Comparison of ENCODE assay signal across 15 cellular contexts in the genomic region with DNA sequence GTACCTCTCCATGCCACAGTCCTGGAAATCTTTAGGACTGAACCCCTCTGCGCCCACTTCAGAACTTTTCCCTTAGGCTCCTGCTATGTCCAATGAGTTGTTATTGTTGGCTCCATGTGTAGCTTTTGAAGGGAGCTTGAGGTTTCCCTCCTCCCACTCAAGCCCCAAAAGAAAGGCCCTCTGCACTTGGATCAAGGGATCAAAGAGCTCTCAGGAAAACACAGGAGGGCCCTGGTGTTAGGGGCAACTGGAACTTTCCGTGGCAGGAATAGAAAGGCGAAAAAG.
A peak's percentile ranks its signal among the peaks of the same experiment; 100 is the strongest.
DNase-seq lines count a peak whose midpoint lies in the region; ATAC-seq and TF ChIP-seq lines count a peak whose summit lies in the region.
"Had no signal": no experiment of that assay in that cellular context is flagged by ENCODE, and none has a peak within 500 bp of the region (broad histone marks: within the 10 kb centered on the region; RNA-seq: fewer than 3 reads in every experiment).

No MANE protein-coding gene starts in this region.

- no peak overlapping the region for H3K4me3 ChIP-seq in astrocyte of the spinal cord (ENCODE audit: low read depth, low read length)
- H3K4me3 ChIP-seq in gastroesophageal sphincter, result no peak overlapping the region
- no peak overlapping the region for H3K4me3 ChIP-seq in osteoblast (ENCODE audit: insufficient read depth, low read length)
- no peak overlapping the region for H3K4me3 ChIP-seq in upper lobe of left lung

- no peak for TF ChIP-seq POLR2A in gastroesophageal sphincter (IDR thresholded peaks at IDR 0.05)
- TF ChIP-seq POLR2A in upper lobe of left lung (IDR thresholded peaks at IDR 0.05), result no peak

- WGBS in gastroesophageal sphincter (ENCODE audit: low coverage in 1 of 2), 2 donors, result 76 to 89% methylated on average over 3 of the region's 3 CpGs
- WGBS in upper lobe of left lung, 2 donors, result 72 to 86% methylated on average over 3 of the region's 3 CpGs

- H3K36me3 ChIP-seq in gastroesophageal sphincter, result no peaks in the 10 kb centered on the region
- H3K36me3 ChIP-seq in osteoblast (ENCODE audit: insufficient read depth, low read length), result no peaks in the 10 kb centered on the region
- H3K36me3 ChIP-seq in upper lobe of left lung, result no peaks in the 10 kb centered on the region

- H3K27me3 ChIP-seq in gastroesophageal sphincter (no peaks in the 10 kb centered on the region), osteoblast (ENCODE audit: insufficient read depth, low read length) (no peaks in the 10 kb centered on the region), upper lobe of left lung (no peaks in the 10 kb centered on the region)

- ATAC-seq in gastroesophageal sphincter (no peak), upper lobe of left lung (ENCODE audit: low FRiP score in 2 of 2) (peak in 1 of 2 donors; percentile 3)

- H3K27ac ChIP-seq in gastroesophageal sphincter (peak overlapping the region; percentile 26 to 74 (median 63)), osteoblast (ENCODE audit: low read depth, low read length) (no peak overlapping the region), upper lobe of left lung (peak overlapping the region; percentile 54 to 74 (median 59))
- H3K27ac ChIP-seq: RWPE1, VCaP had no signal

- H3K9me3 ChIP-seq in gastroesophageal sphincter, result no peaks in the 10 kb centered on the region
- H3K9me3 ChIP-seq in osteoblast (ENCODE audit: low read depth, low read length), result no peaks in the 10 kb centered on the region
- no peaks in the 10 kb centered on the region for H3K9me3 ChIP-seq in upper lobe of left lung

- TF ChIP-seq CTCF in astrocyte of the spinal cord (IDR thresholded peaks at IDR 0.05; ENCODE audit: low read depth, low read length), result no peak
- TF ChIP-seq CTCF in gastroesophageal sphincter (IDR thresholded peaks at IDR 0.05), result no peak
- no peak for TF ChIP-seq CTCF in osteoblast (IDR thresholded peaks at IDR 0.05; ENCODE audit: extremely low read depth, low read depth, low read length)
- no peak for TF ChIP-seq CTCF in upper lobe of left lung (IDR thresholded peaks at IDR 0.05)

- H3K4me1 ChIP-seq in gastroesophageal sphincter (peaks cover 7 to 46% (median 13%) of the 10 kb centered on the region in 3 donors), osteoblast (ENCODE audit: insufficient read depth, low read length) (peaks cover 22% of the 10 kb centered on the region), upper lobe of left lung (peaks cover 0 to 10% (median 3%) of the 10 kb centered on the region in 4 donors)

- in situ Hi-C loops in astrocyte of the spinal cord (cut with HindIII; ENCODE audit: low sequenced_read_pairs), result no loop called here

- peak overlapping the region; percentile 19 for H3K4me2 ChIP-seq in osteoblast (ENCODE audit: insufficient read depth, low read length)

- no peak overlapping the region for H2AFZ ChIP-seq in osteoblast (ENCODE audit: low read length)

- TF ChIP-seq EP300 in gastroesophageal sphincter (IDR thresholded peaks at IDR 0.05) (no peak), upper lobe of left lung (IDR thresholded peaks at IDR 0.05) (no peak)

- H4K20me1 ChIP-seq in osteoblast (ENCODE audit: insufficient read depth, low read length), result peaks cover 3% of the 10 kb centered on the region

- no peaks in the 10 kb centered on the region for H3K79me2 ChIP-seq in osteoblast (ENCODE audit: insufficient read depth, low read length)

- DNase-seq in astrocyte of the spinal cord (ENCODE audit: low read depth, low spot score) (peak; percentile 35), osteoblast (ENCODE audit: insufficient read length, low spot score, missing footprints) (peak; percentile 49), upper lobe of left lung (no peak), islet precursor cell (no peak), T-helper 9 cell (no peak), ureter (ENCODE audit: low spot score) (no peak), HK-2 (ENCODE audit: unreplicated experiment) (no peak)
- DNase-seq: activated CD4-positive, alpha-beta T cell treated with anti-CD3 and anti-CD28 coated beads, Interleukin-2, amount 50 U/mL, for 48 hours; cerebellar nuclear complex; NCI-H1694; NCI-H345; stimulated activated CD4-positive, alpha-beta T cell treated with anti-CD3 and anti-CD28 coated beads, Interleukin-2, amount 100 ng/mL, for 24 hours had no signal

Comparison
In these comparisons a context has a peak if more than half of its experiments do, and no peak if none do; other contexts are left out.
1. DNase-seq: peak in astrocyte of the spinal cord (single experiment) and osteoblast (single experiment); none in upper lobe of left lung (0 of 2), islet precursor cell (single experiment), T-helper 9 cell (single experiment), ureter (single experiment) and HK-2 (single experiment).